In the genomic region with DNA sequence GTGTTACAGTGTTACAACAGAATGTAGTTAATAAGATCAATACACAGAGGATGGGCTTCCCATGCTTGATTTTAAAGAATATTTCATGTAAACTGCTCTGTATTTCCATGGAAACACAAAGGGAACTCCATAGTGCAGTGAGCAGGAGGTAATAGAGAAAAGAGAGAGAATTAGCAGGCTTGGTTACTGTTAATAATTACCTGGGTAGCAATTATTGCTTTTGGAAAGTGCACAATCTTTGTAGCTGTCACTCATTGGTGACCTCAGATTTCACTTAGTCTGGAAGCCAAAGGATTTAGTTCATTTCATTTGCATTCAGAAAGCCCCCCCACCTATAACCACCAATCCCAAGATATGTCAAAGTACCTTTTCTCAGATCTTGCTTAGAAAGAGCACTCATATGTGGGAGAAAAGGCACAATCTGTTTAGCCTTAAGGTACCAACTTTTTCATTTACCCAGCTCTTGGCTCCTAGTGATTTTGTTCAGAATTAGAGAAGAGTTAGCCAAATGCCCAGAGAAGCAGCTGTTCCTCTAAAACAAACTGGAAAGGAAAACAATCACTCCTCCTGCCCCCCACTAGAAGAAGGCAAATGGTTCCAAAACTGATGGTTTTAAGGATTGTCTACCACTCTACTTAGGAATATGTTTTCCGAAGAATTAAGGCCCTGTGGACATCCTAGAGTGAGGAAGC, we compare ENCODE assay signal across 1 cellular context.
TF ChIP-seq lines count a peak whose summit lies in the region.

No MANE protein-coding gene starts in this region.

TF ChIP-seq in GM23338, 12 proteins besides CTCF, POLR2A, EP300 and RAD21:
- TF ChIP-seq ZNF114 (CRISPR knock-in tag; IDR thresholded peaks at IDR 0.05), result no peak
- TF ChIP-seq, protein P1, sequence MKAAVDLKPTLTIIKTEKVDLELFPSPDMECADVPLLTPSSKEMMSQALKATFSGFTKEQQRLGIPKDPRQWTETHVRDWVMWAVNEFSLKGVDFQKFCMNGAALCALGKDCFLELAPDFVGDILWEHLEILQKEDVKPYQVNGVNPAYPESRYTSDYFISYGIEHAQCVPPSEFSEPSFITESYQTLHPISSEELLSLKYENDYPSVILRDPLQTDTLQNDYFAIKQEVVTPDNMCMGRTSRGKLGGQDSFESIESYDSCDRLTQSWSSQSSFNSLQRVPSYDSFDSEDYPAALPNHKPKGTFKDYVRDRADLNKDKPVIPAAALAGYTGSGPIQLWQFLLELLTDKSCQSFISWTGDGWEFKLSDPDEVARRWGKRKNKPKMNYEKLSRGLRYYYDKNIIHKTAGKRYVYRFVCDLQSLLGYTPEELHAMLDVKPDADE (IDR thresholded peaks at IDR 0.05), result no peak
- TF ChIP-seq EZH2phosphoT487 (IDR thresholded peaks at IDR 0.05; ENCODE audit: unreplicated experiment), result no peak
- no peak for TF ChIP-seq NANOG (IDR thresholded peaks at IDR 0.05; ENCODE audit: borderline replicate concordance)
- TF ChIP-seq EZH2 (IDR thresholded peaks at IDR 0.05; ENCODE audit: low read depth, unreplicated experiment), result no peak
- TF ChIP-seq JUNB (IDR thresholded peaks at IDR 0.05; ENCODE audit: unreplicated experiment), result no peak
- TF ChIP-seq POLR2AphosphoS5 (IDR thresholded peaks at IDR 0.05; ENCODE audit: low read depth), result no peak
- TF ChIP-seq, protein P2, sequence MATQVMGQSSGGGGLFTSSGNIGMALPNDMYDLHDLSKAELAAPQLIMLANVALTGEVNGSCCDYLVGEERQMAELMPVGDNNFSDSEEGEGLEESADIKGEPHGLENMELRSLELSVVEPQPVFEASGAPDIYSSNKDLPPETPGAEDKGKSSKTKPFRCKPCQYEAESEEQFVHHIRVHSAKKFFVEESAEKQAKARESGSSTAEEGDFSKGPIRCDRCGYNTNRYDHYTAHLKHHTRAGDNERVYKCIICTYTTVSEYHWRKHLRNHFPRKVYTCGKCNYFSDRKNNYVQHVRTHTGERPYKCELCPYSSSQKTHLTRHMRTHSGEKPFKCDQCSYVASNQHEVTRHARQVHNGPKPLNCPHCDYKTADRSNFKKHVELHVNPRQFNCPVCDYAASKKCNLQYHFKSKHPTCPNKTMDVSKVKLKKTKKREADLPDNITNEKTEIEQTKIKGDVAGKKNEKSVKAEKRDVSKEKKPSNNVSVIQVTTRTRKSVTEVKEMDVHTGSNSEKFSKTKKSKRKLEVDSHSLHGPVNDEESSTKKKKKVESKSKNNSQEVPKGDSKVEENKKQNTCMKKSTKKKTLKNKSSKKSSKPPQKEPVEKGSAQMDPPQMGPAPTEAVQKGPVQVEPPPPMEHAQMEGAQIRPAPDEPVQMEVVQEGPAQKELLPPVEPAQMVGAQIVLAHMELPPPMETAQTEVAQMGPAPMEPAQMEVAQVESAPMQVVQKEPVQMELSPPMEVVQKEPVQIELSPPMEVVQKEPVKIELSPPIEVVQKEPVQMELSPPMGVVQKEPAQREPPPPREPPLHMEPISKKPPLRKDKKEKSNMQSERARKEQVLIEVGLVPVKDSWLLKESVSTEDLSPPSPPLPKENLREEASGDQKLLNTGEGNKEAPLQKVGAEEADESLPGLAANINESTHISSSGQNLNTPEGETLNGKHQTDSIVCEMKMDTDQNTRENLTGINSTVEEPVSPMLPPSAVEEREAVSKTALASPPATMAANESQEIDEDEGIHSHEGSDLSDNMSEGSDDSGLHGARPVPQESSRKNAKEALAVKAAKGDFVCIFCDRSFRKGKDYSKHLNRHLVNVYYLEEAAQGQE (IDR thresholded peaks at IDR 0.05; ENCODE audit: unreplicated experiment), result no peak
- TF ChIP-seq ZNF331 (CRISPR knock-in tag; IDR thresholded peaks at IDR 0.05; ENCODE audit: low read depth), result no peak
- no peak for TF ChIP-seq STAT1 (IDR thresholded peaks at IDR 0.05; ENCODE audit: unreplicated experiment)
- TF ChIP-seq CREB1 (CRISPR knock-in tag; IDR thresholded peaks at IDR 0.05; ENCODE audit: low read depth), result no peak
- TF ChIP-seq, protein P3, sequence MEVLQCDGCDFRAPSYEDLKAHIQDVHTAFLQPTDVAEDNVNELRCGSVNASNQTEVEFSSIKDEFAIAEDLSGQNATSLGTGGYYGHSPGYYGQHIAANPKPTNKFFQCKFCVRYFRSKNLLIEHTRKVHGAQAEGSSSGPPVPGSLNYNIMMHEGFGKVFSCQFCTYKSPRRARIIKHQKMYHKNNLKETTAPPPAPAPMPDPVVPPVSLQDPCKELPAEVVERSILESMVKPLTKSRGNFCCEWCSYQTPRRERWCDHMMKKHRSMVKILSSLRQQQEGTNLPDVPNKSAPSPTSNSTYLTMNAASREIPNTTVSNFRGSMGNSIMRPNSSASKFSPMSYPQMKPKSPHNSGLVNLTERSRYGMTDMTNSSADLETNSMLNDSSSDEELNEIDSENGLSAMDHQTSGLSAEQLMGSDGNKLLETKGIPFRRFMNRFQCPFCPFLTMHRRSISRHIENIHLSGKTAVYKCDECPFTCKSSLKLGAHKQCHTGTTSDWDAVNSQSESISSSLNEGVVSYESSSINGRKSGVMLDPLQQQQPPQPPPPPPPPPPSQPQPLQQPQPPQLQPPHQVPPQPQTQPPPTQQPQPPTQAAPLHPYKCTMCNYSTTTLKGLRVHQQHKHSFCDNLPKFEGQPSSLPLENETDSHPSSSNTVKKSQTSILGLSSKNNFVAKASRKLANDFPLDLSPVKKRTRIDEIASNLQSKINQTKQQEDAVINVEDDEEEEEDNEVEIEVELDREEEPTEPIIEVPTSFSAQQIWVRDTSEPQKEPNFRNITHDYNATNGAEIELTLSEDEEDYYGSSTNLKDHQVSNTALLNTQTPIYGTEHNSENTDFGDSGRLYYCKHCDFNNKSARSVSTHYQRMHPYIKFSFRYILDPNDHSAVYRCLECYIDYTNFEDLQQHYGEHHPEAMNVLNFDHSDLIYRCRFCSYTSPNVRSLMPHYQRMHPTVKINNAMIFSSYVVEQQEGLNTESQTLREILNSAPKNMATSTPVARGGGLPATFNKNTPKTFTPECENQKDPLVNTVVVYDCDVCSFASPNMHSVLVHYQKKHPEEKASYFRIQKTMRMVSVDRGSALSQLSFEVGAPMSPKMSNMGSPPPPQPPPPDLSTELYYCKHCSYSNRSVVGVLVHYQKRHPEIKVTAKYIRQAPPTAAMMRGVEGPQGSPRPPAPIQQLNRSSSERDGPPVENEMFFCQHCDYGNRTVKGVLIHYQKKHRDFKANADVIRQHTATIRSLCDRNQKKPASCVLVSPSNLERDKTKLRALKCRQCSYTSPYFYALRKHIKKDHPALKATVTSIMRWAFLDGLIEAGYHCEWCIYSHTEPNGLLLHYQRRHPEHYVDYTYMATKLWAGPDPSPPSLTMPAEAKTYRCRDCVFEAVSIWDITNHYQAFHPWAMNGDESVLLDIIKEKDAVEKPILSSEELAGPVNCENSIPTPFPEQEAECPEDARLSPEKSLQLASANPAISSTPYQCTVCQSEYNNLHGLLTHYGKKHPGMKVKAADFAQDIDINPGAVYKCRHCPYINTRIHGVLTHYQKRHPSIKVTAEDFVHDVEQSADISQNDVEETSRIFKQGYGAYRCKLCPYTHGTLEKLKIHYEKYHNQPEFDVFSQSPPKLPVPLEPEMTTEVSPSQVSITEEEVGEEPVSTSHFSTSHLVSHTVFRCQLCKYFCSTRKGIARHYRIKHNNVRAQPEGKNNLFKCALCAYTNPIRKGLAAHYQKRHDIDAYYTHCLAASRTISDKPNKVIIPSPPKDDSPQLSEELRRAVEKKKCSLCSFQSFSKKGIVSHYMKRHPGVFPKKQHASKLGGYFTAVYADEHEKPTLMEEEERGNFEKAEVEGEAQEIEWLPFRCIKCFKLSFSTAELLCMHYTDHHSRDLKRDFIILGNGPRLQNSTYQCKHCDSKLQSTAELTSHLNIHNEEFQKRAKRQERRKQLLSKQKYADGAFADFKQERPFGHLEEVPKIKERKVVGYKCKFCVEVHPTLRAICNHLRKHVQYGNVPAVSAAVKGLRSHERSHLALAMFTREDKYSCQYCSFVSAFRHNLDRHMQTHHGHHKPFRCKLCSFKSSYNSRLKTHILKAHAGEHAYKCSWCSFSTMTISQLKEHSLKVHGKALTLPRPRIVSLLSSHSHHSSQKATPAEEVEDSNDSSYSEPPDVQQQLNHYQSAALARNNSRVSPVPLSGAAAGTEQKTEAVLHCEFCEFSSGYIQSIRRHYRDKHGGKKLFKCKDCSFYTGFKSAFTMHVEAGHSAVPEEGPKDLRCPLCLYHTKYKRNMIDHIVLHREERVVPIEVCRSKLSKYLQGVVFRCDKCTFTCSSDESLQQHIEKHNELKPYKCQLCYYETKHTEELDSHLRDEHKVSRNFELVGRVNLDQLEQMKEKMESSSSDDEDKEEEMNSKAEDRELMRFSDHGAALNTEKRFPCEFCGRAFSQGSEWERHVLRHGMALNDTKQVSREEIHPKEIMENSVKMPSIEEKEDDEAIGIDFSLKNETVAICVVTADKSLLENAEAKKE (CRISPR knock-in tag; IDR thresholded peaks at IDR 0.05), result no peak
